ENCODE assay signal across 16 cellular contexts in the genomic region with DNA sequence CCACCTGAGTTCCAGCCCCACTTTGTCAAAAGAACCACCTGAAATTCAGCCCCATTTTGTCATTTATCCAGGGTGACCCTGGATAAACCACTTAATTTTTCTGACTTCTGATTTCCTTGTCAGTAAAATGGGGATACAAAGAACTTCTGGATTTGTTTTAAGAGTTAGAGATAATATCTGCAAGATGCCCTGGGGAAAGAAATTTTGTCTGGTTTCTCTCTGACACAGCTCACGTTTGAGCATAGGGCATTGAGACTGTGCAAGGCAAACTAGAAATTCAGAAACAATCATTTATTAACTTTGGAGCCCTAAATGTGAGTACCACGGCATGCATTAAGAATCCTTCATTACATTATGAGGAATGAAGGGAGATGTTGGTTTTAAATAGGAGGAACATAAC. TPM values are rescaled to one million over a fixed set of nuclear protein-coding genes. Genes with fewer than 3 reads are reported as not detected.
DNase-seq lines count a peak whose midpoint lies in the region; ATAC-seq and TF ChIP-seq lines count a peak whose summit lies in the region.
"Had no signal": no experiment of that assay in that cellular context is flagged by ENCODE, and none has a peak within 500 bp of the region (broad histone marks: within the 10 kb centered on the region; RNA-seq: fewer than 3 reads in every experiment).

No MANE protein-coding gene starts in this region.

- H3K36me3 ChIP-seq in GM23338 (ENCODE audit: insufficient read depth), result no peaks in the 10 kb centered on the region
- H3K36me3 ChIP-seq in mesendoderm (ENCODE audit: control insufficient read depth, insufficient read depth, low read length), result no peaks in the 10 kb centered on the region
- H3K36me3 ChIP-seq: BLaER1 treated with 17β-estradiol and CSF1 and Interleukin-3, amounts not matched to agents 10 nM and 100 nM had no signal

- H3K27me3 Mint-ChIP-seq in GM23338 (ENCODE audit: insufficient read depth, low read depth, poor library complexity), result peaks cover 4% of the 10 kb centered on the region
- H3K27me3 Mint-ChIP-seq in type B pancreatic cell, result no peaks in the 10 kb centered on the region
- H3K27me3 Mint-ChIP-seq: B cell; CD4-positive, alpha-beta T cell had no signal

- no peak overlapping the region for H2BK120ac ChIP-seq in mesendoderm (ENCODE audit: low read depth, low read length)

- no peaks in the 10 kb centered on the region; the same call in 1 of the 2 replicates for H3K79me2 ChIP-seq in GM23338 (replicated peaks; ENCODE audit: insufficient read depth)
- H3K79me2 ChIP-seq in mesendoderm (ENCODE audit: control insufficient read depth, insufficient read depth, low read length), result no peaks in the 10 kb centered on the region

- H2AFZ ChIP-seq in GM23338, result no peak overlapping the region

- H3K36me3 Mint-ChIP-seq in GM23338 (ENCODE audit: low read depth), result peaks cover 3% of the 10 kb centered on the region; the same call in 2 of the 3 replicates
- H3K36me3 Mint-ChIP-seq in type B pancreatic cell, result peaks cover 20% of the 10 kb centered on the region
- H3K36me3 Mint-ChIP-seq: CD8-positive, alpha-beta T cell had no signal

- H2BK15ac ChIP-seq in mesendoderm (replicated peaks; ENCODE audit: low read depth), result peak overlapping the region; percentile 94

- H3K9me2 ChIP-seq in GM23338 (ENCODE audit: insufficient read depth), result 0 out of 2 replicates have a peak, but pooled peaks cover 4% of the 10 kb centered on the region

- peaks cover 15% of the 10 kb centered on the region; the same call in 1 of the 2 replicates for H3K4me1 ChIP-seq in GM23338 (ENCODE audit: insufficient read depth)
- H3K4me1 ChIP-seq in mesendoderm (ENCODE audit: control insufficient read depth, low read depth, low read length), result no peaks in the 10 kb centered on the region
- H3K4me1 ChIP-seq: BLaER1 treated with 17β-estradiol and CSF1 and Interleukin-3, amounts not matched to agents 10 nM and 100 nM; Caco-2 had no signal

- H3K27ac Mint-ChIP-seq in GM23338, result no peak overlapping the region
- H3K27ac Mint-ChIP-seq in type B pancreatic cell, result no peak overlapping the region
- H3K27ac Mint-ChIP-seq: B cell; CD4-positive, alpha-beta T cell; CD8-positive, alpha-beta T cell had no signal

- no peak overlapping the region for H3K4ac ChIP-seq in mesendoderm (ENCODE audit: low read depth, low read length)

- no peak overlapping the region for H3K23ac ChIP-seq in mesendoderm (ENCODE audit: low read length)

- no peak overlapping the region for H3K4me3 Mint-ChIP-seq in GM23338
- H3K4me3 Mint-ChIP-seq in type B pancreatic cell, result no peak overlapping the region
- H3K4me3 Mint-ChIP-seq: B cell; CD4-positive, alpha-beta T cell; CD8-positive, alpha-beta T cell had no signal

- H3K4me1 Mint-ChIP-seq in GM23338, result peaks cover 25% of the 10 kb centered on the region
- no peaks in the 10 kb centered on the region for H3K4me1 Mint-ChIP-seq in type B pancreatic cell (ENCODE audit: unreplicated experiment)
- H3K4me1 Mint-ChIP-seq: B cell had no signal

- H3K27me3 ChIP-seq in GM23338 (ENCODE audit: insufficient read depth) (no peaks in the 10 kb centered on the region), mesendoderm (ENCODE audit: insufficient read depth, low read length, poor library complexity) (no peaks in the 10 kb centered on the region)
- H3K27me3 ChIP-seq: BLaER1 treated with 17β-estradiol and CSF1 and Interleukin-3, amounts not matched to agents 10 nM and 100 nM had no signal

- TF ChIP-seq CTCF in GM23338 (conservative IDR thresholded peaks at IDR 0.05; ENCODE audit: low read depth in 2 of 2) (no peak), type B pancreatic cell (conservative IDR thresholded peaks at IDR 0.05) (no peak)

- H3F3A ChIP-seq in GM23338 (replicated peaks; ENCODE audit: low read depth), result no peaks in the 10 kb centered on the region

- H3K9ac ChIP-seq in mesendoderm (ENCODE audit: low read length), result no peak overlapping the region
- H3K9ac ChIP-seq: BLaER1 treated with 17β-estradiol and CSF1 and Interleukin-3, amounts not matched to agents 10 nM and 100 nM had no signal

- H3K4me3 ChIP-seq in GM23338 (no peak overlapping the region), mesendoderm (ENCODE audit: low read length) (no peak overlapping the region)
- H3K4me3 ChIP-seq: BLaER1 treated with 17β-estradiol and CSF1 and Interleukin-3, amounts not matched to agents 10 nM and 100 nM had no signal

- peaks cover 2% of the 10 kb centered on the region for H3K79me1 ChIP-seq in mesendoderm (ENCODE audit: low read length)

- H3K27ac ChIP-seq in GM23338 (ENCODE audit: low read depth) (0 out of 2 replicates have a peak overlapping the region, but pooled peaks have one; percentile 37), mesendoderm (ENCODE audit: low read depth, low read length) (no peak overlapping the region)
- H3K27ac ChIP-seq: BLaER1 treated with 17β-estradiol and CSF1 and Interleukin-3, amounts not matched to agents 10 nM and 100 nM; C4-2B had no signal

- no peak overlapping the region for H3K4me2 ChIP-seq in GM23338
- H3K4me2 ChIP-seq in mesendoderm (ENCODE audit: low read length), result no peak overlapping the region
- H3K4me2 ChIP-seq: BLaER1 treated with 17β-estradiol and CSF1 and Interleukin-3, amounts not matched to agents 10 nM and 100 nM had no signal

- ATAC-seq in GM23338, result no peak
- ATAC-seq in GM21529 (IDR thresholded peaks at IDR 0.05; ENCODE audit: unreplicated experiment), result no peak
- ATAC-seq: CD8-positive, alpha-beta T cell had no signal

- no peak overlapping the region for H3K56ac ChIP-seq in mesendoderm (ENCODE audit: low read length)

- no peak overlapping the region for H4K8ac ChIP-seq in mesendoderm (ENCODE audit: low read depth, low read length)

- no CpG with 5 or more reads among the region's 2 CpGs for WGBS in mesendoderm (ENCODE audit: extremely low coverage, insufficient coverage, low lambda C conversion rate)

- DNase-seq in GM23338 (ENCODE audit: low spot score) (no peak), mesendoderm (no peak), Ammon's horn (ENCODE audit: low spot score) (no peak), type B pancreatic cell (ENCODE audit: extremely low spot score, unreplicated experiment) (no peak)
- DNase-seq: 8988T; ACHN; Caco-2; Calu3; CD4-positive, alpha-beta T cell; CD8-positive, alpha-beta T cell; DMS79 treated with DMSO at 0.1 percent for 48 hours; GF-D8 had no signal

- no peaks in the 10 kb centered on the region for H3K9me3 Mint-ChIP-seq in GM23338
- no peaks in the 10 kb centered on the region for H3K9me3 Mint-ChIP-seq in type B pancreatic cell
- H3K9me3 Mint-ChIP-seq: CD4-positive, alpha-beta T cell; CD8-positive, alpha-beta T cell had no signal

- H4K5ac ChIP-seq in mesendoderm (ENCODE audit: low read length), result no peak overlapping the region

- H2BK5ac ChIP-seq in mesendoderm (ENCODE audit: low read length), result no peak overlapping the region

- H4K20me1 ChIP-seq in GM23338 (replicated peaks; ENCODE audit: insufficient read depth), result no peaks in the 10 kb centered on the region
- H4K20me1 ChIP-seq: BLaER1 treated with 17β-estradiol and CSF1 and Interleukin-3, amounts not matched to agents 10 nM and 100 nM had no signal

- H3K18ac ChIP-seq in mesendoderm (ENCODE audit: low read length), result peak overlapping the region; percentile 25

- H2AK5ac ChIP-seq in mesendoderm (ENCODE audit: low read length), result no peak overlapping the region

TF ChIP-seq in GM23338, 12 proteins besides CTCF, POLR2A, EP300 and RAD21:
- TF ChIP-seq EZH2 (IDR thresholded peaks at IDR 0.05; ENCODE audit: low read depth, unreplicated experiment), result no peak

RNA-seq across cellular contexts. Expression of a gene that starts 37.2 kb away (rescaled TPM):
- 6.5 and 7.8 TPM in 2 replicates for total RNA-seq in GM23338 (2014; rRNA removed; shearing (Covaris generic))
- 0.57 and 0.83 TPM in 2 replicates for polyA plus RNA-seq in GM23338 (2016; fragmentation: Nextera tagmentation; extraction: Ambion mirVana)
- 5.0 TPM for polyA plus RNA-seq in mesendoderm (2013, experiment 1 of 2)
- polyA plus RNA-seq in mesendoderm (2013, experiment 2 of 2), result 4.7 TPM
- total RNA-seq in type B pancreatic cell (ENCODE audit: low replicate concordance), result 13.5 and 31.0 TPM in 2 replicates
